23 cellular contexts compared by ENCODE assay signal in genomic region chr5:36919238-36919637, GRCh38.
"Had no signal": no experiment of that assay in that cellular context is flagged by ENCODE, and none has a peak within 500 bp of the region (broad histone marks: within the 10 kb centered on the region; RNA-seq: fewer than 3 reads in every experiment).

No MANE protein-coding gene starts in this region.

- H3K27ac ChIP-seq: adrenal gland, Peyer's patch, RWPE1, SJCRH30 had no signal

- H3K27ac Mint-ChIP-seq: activated CD4-positive, alpha-beta memory T cell treated with anti-CD3 and anti-CD28 coated beads for 36 hours; activated CD4-positive, alpha-beta T cell treated with anti-CD3 and anti-CD28 coated beads, Interleukin-2, amount 10 ng/mL, durations not matched to agents 7 days and 5 days; activated naive CD4-positive, alpha-beta T cell treated with anti-CD3 and anti-CD28 coated beads for 36 hours; activated naive CD8-positive, alpha-beta T cell treated with anti-CD3 and anti-CD28 coated beads for 36 hours had no signal

- DNase-seq: activated CD4-positive, alpha-beta memory T cell treated with anti-CD3 and anti-CD28 coated beads for 36 hours; activated CD4-positive, alpha-beta T cell treated with anti-CD3 and anti-CD28 coated beads, Interleukin-2, amount 10 ng/mL, durations not matched to agents 7 days and 5 days; activated CD4-positive, CD25-positive, alpha-beta regulatory T cell; activated CD8-positive, alpha-beta memory T cell treated with anti-CD3 and anti-CD28 coated beads for 24 hours; activated gamma-delta T cell; activated naive CD4-positive, alpha-beta T cell treated with anti-CD3 and anti-CD28 coated beads for 36 hours; activated naive CD8-positive, alpha-beta T cell treated with anti-CD3 and anti-CD28 coated beads for 36 hours; activated T-cell treated with anti-CD3 and anti-CD28 coated beads, Interleukin-2, amount 50 U/mL, for 4 hours; adrenal gland; anterior cingulate cortex; cerebellar nuclear complex; Karpas-422; MM.1S; NCI-H1105; NCI-H1436; NCI-H1694 treated with DMSO at 0.1 percent for 48 hours; NCI-H2029 treated with DMSO at 0.1 percent for 48 hours; NCI-H510A treated with DMSO at 0.1 percent for 48 hours; Peyer's patch; Right ventricle myocardium superior; SJCRH30; SK-N-SH had no signal

- ATAC-seq: activated T-cell treated with anti-CD3 and anti-CD28 coated beads, Interleukin-2, amount 50 U/mL, for 4 hours had no signal

- H3K9me3 Mint-ChIP-seq: activated T-cell treated with anti-CD3 and anti-CD28 coated beads, Interleukin-2, amount 50 U/mL, for 4 hours had no signal

- H3K4me3 Mint-ChIP-seq: activated CD4-positive, alpha-beta memory T cell treated with anti-CD3 and anti-CD28 coated beads for 36 hours; activated CD4-positive, alpha-beta T cell treated with anti-CD3 and anti-CD28 coated beads, Interleukin-2, amount 10 ng/mL, durations not matched to agents 7 days and 5 days; activated naive CD4-positive, alpha-beta T cell treated with anti-CD3 and anti-CD28 coated beads for 36 hours; activated naive CD8-positive, alpha-beta T cell treated with anti-CD3 and anti-CD28 coated beads for 36 hours; activated T-cell treated with anti-CD3 and anti-CD28 coated beads, Interleukin-2, amount 50 U/mL, for 4 hours had no signal

- H3K9me3 ChIP-seq: adrenal gland, Peyer's patch, SJCRH30, SK-N-SH had no signal

- H3K27me3 Mint-ChIP-seq: activated CD4-positive, alpha-beta memory T cell treated with anti-CD3 and anti-CD28 coated beads for 36 hours; activated CD4-positive, alpha-beta T cell treated with anti-CD3 and anti-CD28 coated beads, Interleukin-2, amount 10 ng/mL, durations not matched to agents 7 days and 5 days; activated naive CD8-positive, alpha-beta T cell treated with anti-CD3 and anti-CD28 coated beads for 36 hours had no signal

- H3K27me3 ChIP-seq: adrenal gland, Peyer's patch, SJCRH30 had no signal
